ENCODE assay signal across 28 cellular contexts in genomic region chr2:192655916-192656315, GRCh38.
"Had no signal": no experiment of that assay in that cellular context is flagged by ENCODE, and none has a peak within 500 bp of the region (broad histone marks: within the 10 kb centered on the region; RNA-seq: fewer than 3 reads in every experiment).

No MANE protein-coding gene starts in this region.

- H3K4me3 ChIP-seq: cardiac muscle cell, esophagus squamous epithelium, gastroesophageal sphincter, smooth muscle cell, vagina had no signal

- H3K27ac Mint-ChIP-seq: activated CD4-positive, alpha-beta T cell treated with anti-CD3 and anti-CD28 coated beads, Interleukin-2, amount 10 ng/mL, durations not matched to agents 24 days and 14 days; activated CD8-positive, alpha-beta memory T cell treated with anti-CD3 and anti-CD28 coated beads, Interleukin-2, amount 10 ng/mL, durations not matched to agents 7 days and 5 days; activated CD8-positive, alpha-beta T cell treated with anti-CD3 and anti-CD28 coated beads for 36 hours; activated naive CD4-positive, alpha-beta T cell treated with anti-CD3 and anti-CD28 coated beads, Interleukin-2, amount 10 ng/mL, durations not matched to agents 7 days and 5 days; activated naive CD8-positive, alpha-beta T cell treated with anti-CD3 and anti-CD28 coated beads, Interleukin-2, amount 50 U/mL, for 24 hours; endodermal cell; memory B cell; nephron; stimulated activated naive B cell treated with anti-CD40 and anti-IgM and Interleukin-4, amounts not matched to agents 10 μg/mL and 1 μg/mL and 100 μg/mL, for 72 hours; type B pancreatic cell had no signal

- H3K27ac ChIP-seq: cardiac muscle cell, esophagus squamous epithelium, gastroesophageal sphincter, parathyroid adenoma, testis, vagina had no signal

- H3K36me3 ChIP-seq: cardiac muscle cell, esophagus squamous epithelium, gastroesophageal sphincter, vagina had no signal

- H3K4me1 ChIP-seq: esophagus squamous epithelium, gastroesophageal sphincter, parathyroid adenoma, testis, vagina had no signal

- H3K9me3 Mint-ChIP-seq: activated CD4-positive, alpha-beta T cell treated with anti-CD3 and anti-CD28 coated beads, Interleukin-2, amount 10 ng/mL, durations not matched to agents 24 days and 14 days; activated CD8-positive, alpha-beta T cell treated with anti-CD3 and anti-CD28 coated beads for 36 hours; activated naive CD4-positive, alpha-beta T cell treated with anti-CD3 and anti-CD28 coated beads, Interleukin-2, amount 10 ng/mL, durations not matched to agents 7 days and 5 days; activated naive CD8-positive, alpha-beta T cell treated with anti-CD3 and anti-CD28 coated beads, Interleukin-2, amount 50 U/mL, for 24 hours; memory B cell had no signal

- ATAC-seq: activated CD4-positive, CD25-positive, alpha-beta regulatory T cell treated with anti-CD3 and anti-CD28 coated beads, Interleukin-2, amount 50 U/mL, for 24 hours; activated CD8-positive, alpha-beta memory T cell treated with anti-CD3 and anti-CD28 coated beads, Interleukin-2, amount 10 ng/mL, durations not matched to agents 7 days and 5 days; activated CD8-positive, alpha-beta T cell treated with anti-CD3 and anti-CD28 coated beads for 36 hours; activated naive CD8-positive, alpha-beta T cell treated with anti-CD3 and anti-CD28 coated beads, Interleukin-2, amount 50 U/mL, for 24 hours; gastroesophageal sphincter; left colon; sciatic nerve; stimulated activated naive B cell treated with anti-CD40 and anti-IgM and Interleukin-4, amounts not matched to agents 10 μg/mL and 1 μg/mL and 100 μg/mL, for 72 hours had no signal

- H3K36me3 Mint-ChIP-seq: activated CD8-positive, alpha-beta memory T cell treated with anti-CD3 and anti-CD28 coated beads, Interleukin-2, amount 10 ng/mL, durations not matched to agents 7 days and 5 days; activated naive CD4-positive, alpha-beta T cell treated with anti-CD3 and anti-CD28 coated beads, Interleukin-2, amount 10 ng/mL, durations not matched to agents 7 days and 5 days; memory B cell; stimulated activated naive B cell treated with anti-CD40 and anti-IgM and Interleukin-4, amounts not matched to agents 10 μg/mL and 1 μg/mL and 100 μg/mL, for 72 hours; type B pancreatic cell had no signal

- DNase-seq: activated CD4-positive, alpha-beta T cell treated with anti-CD3 and anti-CD28 coated beads, Interleukin-2, amount 10 ng/mL, durations not matched to agents 24 days and 14 days; activated CD8-positive, alpha-beta memory T cell treated with anti-CD3 and anti-CD28 coated beads, Interleukin-2, amount 10 ng/mL, durations not matched to agents 7 days and 5 days; activated CD8-positive, alpha-beta T cell treated with anti-CD3 and anti-CD28 coated beads for 36 hours; activated effector memory CD4-positive, alpha-beta T cell treated with anti-CD3 and anti-CD28 coated beads, Interleukin-2, amount 50 U/mL, for 16 hours; activated naive CD4-positive, alpha-beta T cell treated with anti-CD3 and anti-CD28 coated beads, Interleukin-2, amount 10 ng/mL, durations not matched to agents 7 days and 5 days; activated naive CD8-positive, alpha-beta T cell treated with anti-CD3 and anti-CD28 coated beads, Interleukin-2, amount 50 U/mL, for 24 hours; activated T-cell treated with anti-CD3 and anti-CD28 coated beads for 4 hours; cortex of kidney; endodermal cell; esophagus squamous epithelium; head of caudate nucleus; hypothalamus; left colon; nucleus accumbens; stimulated activated CD4-positive, alpha-beta T cell treated with anti-CD3 and anti-CD28 coated beads, Interleukin-2, amount 100 ng/mL, for 48 hours; stimulated activated CD8-positive, alpha-beta memory T cell treated with anti-CD3 and anti-CD28 coated beads, Interleukin-4, amount 100 ng/mL, for 48 hours; stimulated activated naive B cell treated with anti-CD40 and anti-IgM and Interleukin-4, amounts not matched to agents 10 μg/mL and 1 μg/mL and 100 μg/mL, for 72 hours; testis had no signal

- H3K4me3 Mint-ChIP-seq: activated CD4-positive, alpha-beta T cell treated with anti-CD3 and anti-CD28 coated beads, Interleukin-2, amount 10 ng/mL, durations not matched to agents 24 days and 14 days; activated CD8-positive, alpha-beta memory T cell treated with anti-CD3 and anti-CD28 coated beads, Interleukin-2, amount 10 ng/mL, durations not matched to agents 7 days and 5 days; activated CD8-positive, alpha-beta T cell treated with anti-CD3 and anti-CD28 coated beads for 36 hours; activated naive CD4-positive, alpha-beta T cell treated with anti-CD3 and anti-CD28 coated beads, Interleukin-2, amount 10 ng/mL, durations not matched to agents 7 days and 5 days; activated naive CD8-positive, alpha-beta T cell treated with anti-CD3 and anti-CD28 coated beads, Interleukin-2, amount 50 U/mL, for 24 hours; endodermal cell; memory B cell; nephron; stimulated activated naive B cell treated with anti-CD40 and anti-IgM and Interleukin-4, amounts not matched to agents 10 μg/mL and 1 μg/mL and 100 μg/mL, for 72 hours; type B pancreatic cell had no signal

- H3K4me1 Mint-ChIP-seq: activated CD4-positive, alpha-beta T cell treated with anti-CD3 and anti-CD28 coated beads, Interleukin-2, amount 10 ng/mL, durations not matched to agents 24 days and 14 days; activated CD8-positive, alpha-beta memory T cell treated with anti-CD3 and anti-CD28 coated beads, Interleukin-2, amount 10 ng/mL, durations not matched to agents 7 days and 5 days; activated naive CD4-positive, alpha-beta T cell treated with anti-CD3 and anti-CD28 coated beads, Interleukin-2, amount 10 ng/mL, durations not matched to agents 7 days and 5 days; activated naive CD8-positive, alpha-beta T cell treated with anti-CD3 and anti-CD28 coated beads, Interleukin-2, amount 50 U/mL, for 24 hours; memory B cell; nephron; stimulated activated naive B cell treated with anti-CD40 and anti-IgM and Interleukin-4, amounts not matched to agents 10 μg/mL and 1 μg/mL and 100 μg/mL, for 72 hours had no signal

- H3K27me3 Mint-ChIP-seq: activated CD4-positive, alpha-beta T cell treated with anti-CD3 and anti-CD28 coated beads, Interleukin-2, amount 10 ng/mL, durations not matched to agents 24 days and 14 days; activated CD8-positive, alpha-beta memory T cell treated with anti-CD3 and anti-CD28 coated beads, Interleukin-2, amount 10 ng/mL, durations not matched to agents 7 days and 5 days; activated CD8-positive, alpha-beta T cell treated with anti-CD3 and anti-CD28 coated beads for 36 hours; activated naive CD4-positive, alpha-beta T cell treated with anti-CD3 and anti-CD28 coated beads, Interleukin-2, amount 10 ng/mL, durations not matched to agents 7 days and 5 days; activated naive CD8-positive, alpha-beta T cell treated with anti-CD3 and anti-CD28 coated beads, Interleukin-2, amount 50 U/mL, for 24 hours; memory B cell; stimulated activated naive B cell treated with anti-CD40 and anti-IgM and Interleukin-4, amounts not matched to agents 10 μg/mL and 1 μg/mL and 100 μg/mL, for 72 hours; type B pancreatic cell had no signal

- H3K27me3 ChIP-seq: cardiac muscle cell, esophagus squamous epithelium, gastroesophageal sphincter, testis, vagina had no signal

- H3K9me3 ChIP-seq: esophagus squamous epithelium, testis, vagina had no signal
